1 cellular context compared by ENCODE assay signal in the genomic region with DNA sequence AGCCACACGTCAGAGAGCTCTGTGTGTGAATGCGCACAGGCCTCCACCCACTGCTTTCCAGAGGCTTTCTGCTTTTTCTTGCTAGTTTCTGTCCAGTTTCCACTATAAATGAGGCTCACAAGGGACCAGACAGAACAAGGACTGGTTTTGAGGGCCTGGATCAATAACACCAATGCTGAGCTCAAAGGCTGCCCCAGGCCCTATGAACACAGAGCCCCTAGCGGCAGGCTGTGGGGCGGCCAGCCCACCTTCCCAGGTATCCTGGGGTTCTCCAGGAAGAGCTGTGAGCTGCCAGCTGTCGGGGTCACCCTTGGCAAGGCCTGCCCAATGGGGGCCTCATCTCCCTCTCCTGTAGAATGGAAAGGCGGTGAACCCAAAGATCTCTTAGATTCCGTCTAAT.
TF ChIP-seq lines count a peak whose summit lies in the region.

No MANE protein-coding gene starts in this region.

TF ChIP-seq in HepG2, 621 proteins besides CTCF, POLR2A, EP300 and RAD21 (continued from another document and continues in another):
- TF ChIP-seq, protein P1, sequence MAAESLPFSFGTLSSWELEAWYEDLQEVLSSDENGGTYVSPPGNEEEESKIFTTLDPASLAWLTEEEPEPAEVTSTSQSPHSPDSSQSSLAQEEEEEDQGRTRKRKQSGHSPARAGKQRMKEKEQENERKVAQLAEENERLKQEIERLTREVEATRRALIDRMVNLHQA (CRISPR knock-in tag; IDR thresholded peaks at IDR 0.05) = no peak
- TF ChIP-seq TFAP4 (IDR thresholded peaks at IDR 0.05; ENCODE audit: borderline replicate concordance, low read depth) (peak; percentile 47; the same call in 1 of the 2 replicates), CBX2 (IDR thresholded peaks at IDR 0.05; ENCODE audit: low read depth, low read length) (no peak), CBX2 (CRISPR knock-in tag; IDR thresholded peaks at IDR 0.05; ENCODE audit: low read depth) (no peak), ZNF558 (CRISPR knock-in tag; IDR thresholded peaks at IDR 0.05; ENCODE audit: borderline replicate concordance) (no peak), KLF11 (CRISPR knock-in tag; IDR thresholded peaks at IDR 0.05) (no peak), NKX3-1 (CRISPR knock-in tag; IDR thresholded peaks at IDR 0.05) (no peak), ZNF441 (CRISPR knock-in tag; IDR thresholded peaks at IDR 0.05; ENCODE audit: borderline replicate concordance) (no peak), ZNF616 (CRISPR knock-in tag; IDR thresholded peaks at IDR 0.05; ENCODE audit: low read depth) (no peak), SMAD1 (CRISPR knock-in tag; IDR thresholded peaks at IDR 0.05; ENCODE audit: borderline replicate concordance, low read depth) (no peak), TMF1 (CRISPR knock-in tag; IDR thresholded peaks at IDR 0.05; ENCODE audit: low read depth) (no peak), RERE (CRISPR knock-in tag; IDR thresholded peaks at IDR 0.05; ENCODE audit: low read depth) (no peak), NR1H2 (CRISPR knock-in tag; IDR thresholded peaks at IDR 0.05; ENCODE audit: borderline replicate concordance, low read depth) (no peak), ZNF142 (CRISPR knock-in tag; IDR thresholded peaks at IDR 0.05) (no peak), ZMAT3 (CRISPR knock-in tag; conservative IDR thresholded peaks at IDR 0.05) (no peak), KDM3A (CRISPR knock-in tag; IDR thresholded peaks at IDR 0.05; ENCODE audit: low read depth) (0 out of 2 replicates have a peak, but pooled peaks have one; percentile 11), SAP130 (CRISPR knock-in tag; IDR thresholded peaks at IDR 0.05; ENCODE audit: low read depth) (peak; percentile 51), HCFC1 (IDR thresholded peaks at IDR 0.05; ENCODE audit: low read depth, low read length) (no peak), MIER3 (CRISPR knock-in tag; IDR thresholded peaks at IDR 0.05; ENCODE audit: borderline replicate concordance) (no peak), MAZ (IDR thresholded peaks at IDR 0.05; ENCODE audit: borderline replicate concordance, low read depth, low read length) (no peak), MAZ (CRISPR knock-in tag; IDR thresholded peaks at IDR 0.05; ENCODE audit: low read depth) (no peak), ZNF18 (CRISPR knock-in tag; IDR thresholded peaks at IDR 0.05; ENCODE audit: insufficient replicate concordance) (no peak), ZNF646 (CRISPR knock-in tag; IDR thresholded peaks at IDR 0.05) (no peak), TCF12 (IDR thresholded peaks at IDR 0.05) (no peak), TCF12 (CRISPR knock-in tag; IDR thresholded peaks at IDR 0.05) (no peak), ZBTB20 (CRISPR knock-in tag; IDR thresholded peaks at IDR 0.05; ENCODE audit: borderline replicate concordance, low read depth) (no peak), HNRNPH1 (optimal IDR thresholded peaks at IDR 0.05; ENCODE audit: low read depth, low read length) (no peak)
- TF ChIP-seq, protein P2, sequence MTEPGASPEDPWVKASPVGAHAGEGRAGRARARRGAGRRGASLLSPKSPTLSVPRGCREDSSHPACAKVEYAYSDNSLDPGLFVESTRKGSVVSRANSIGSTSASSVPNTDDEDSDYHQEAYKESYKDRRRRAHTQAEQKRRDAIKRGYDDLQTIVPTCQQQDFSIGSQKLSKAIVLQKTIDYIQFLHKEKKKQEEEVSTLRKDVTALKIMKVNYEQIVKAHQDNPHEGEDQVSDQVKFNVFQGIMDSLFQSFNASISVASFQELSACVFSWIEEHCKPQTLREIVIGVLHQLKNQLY (CRISPR knock-in tag; IDR thresholded peaks at IDR 0.05) = no peak
- TF ChIP-seq, protein P3, sequence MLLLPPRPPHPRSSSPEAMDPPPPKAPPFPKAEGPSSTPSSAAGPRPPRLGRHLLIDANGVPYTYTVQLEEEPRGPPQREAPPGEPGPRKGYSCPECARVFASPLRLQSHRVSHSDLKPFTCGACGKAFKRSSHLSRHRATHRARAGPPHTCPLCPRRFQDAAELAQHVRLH (CRISPR knock-in tag; IDR thresholded peaks at IDR 0.05; ENCODE audit: borderline replicate concordance, low read depth) = no peak
- TF ChIP-seq, protein P4, sequence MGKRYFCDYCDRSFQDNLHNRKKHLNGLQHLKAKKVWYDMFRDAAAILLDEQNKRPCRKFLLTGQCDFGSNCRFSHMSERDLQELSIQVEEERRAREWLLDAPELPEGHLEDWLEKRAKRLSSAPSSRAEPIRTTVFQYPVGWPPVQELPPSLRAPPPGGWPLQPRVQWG (CRISPR knock-in tag; IDR thresholded peaks at IDR 0.05; ENCODE audit: borderline replicate concordance, low read depth) = no peak
